ENCODE assay signal across 8 cellular contexts in the genomic region with DNA sequence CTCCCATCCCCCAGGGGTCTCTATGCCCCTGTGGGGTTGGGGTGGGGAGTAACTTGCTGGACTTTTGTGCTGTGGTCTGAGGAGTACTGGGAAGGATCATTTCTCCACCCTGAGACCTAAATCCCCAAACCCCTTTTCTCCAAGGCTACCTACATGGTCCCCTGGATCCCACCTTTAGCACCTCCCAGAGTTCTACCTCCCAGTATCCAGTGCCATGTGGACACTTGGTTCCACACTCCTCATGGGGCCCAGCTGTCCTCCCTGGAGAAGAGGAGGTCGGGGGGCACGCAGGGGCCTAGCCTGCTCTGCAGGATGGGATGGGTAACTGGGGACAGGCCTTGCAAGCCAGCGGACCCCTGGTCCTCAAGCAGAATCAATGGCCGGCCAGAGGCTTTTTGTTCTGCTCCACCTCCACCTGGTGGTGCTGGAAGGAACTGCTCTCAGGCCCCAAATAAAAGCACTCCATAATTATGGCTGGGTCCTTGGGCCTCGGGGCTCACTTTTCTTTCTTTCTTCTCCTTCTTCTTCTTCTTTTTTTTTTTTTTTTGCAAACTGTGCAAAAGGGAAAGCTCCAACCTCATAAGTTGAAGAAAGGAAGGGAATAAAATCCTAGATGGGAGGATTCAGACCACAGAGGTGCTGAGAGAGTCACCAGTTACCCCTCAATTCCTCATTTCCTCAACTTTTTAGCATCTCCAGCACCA.
A peak's percentile ranks its signal among the peaks of the same experiment; 100 is the strongest.
DNase-seq lines count a peak whose midpoint lies in the region; ATAC-seq lines count a peak whose summit lies in the region.

No MANE protein-coding gene starts in this region.

- CTCF ChIA-PET in naive thymus-derived CD4-positive, alpha-beta T cell (lab: Charles Lee), result interaction anchor here (0.6 to 2.4 kb wide), 5 partner anchors 74 to 1553 kb away, joined by 3 to 13 read pairs (median 3); no protein-coding TSS in a partner anchor

- H3K4me1 ChIP-seq in naive thymus-derived CD4-positive, alpha-beta T cell (ENCODE audit: control insufficient read depth in 2 of 2, insufficient read depth in 2 of 2, low read length in 2 of 2), result no peaks in the 10 kb centered on the region

- H3K27me3 Mint-ChIP-seq in naive thymus-derived CD4-positive, alpha-beta T cell, result peaks cover 0 to 19% (median 10%) of the 10 kb centered on the region in 5 donors

- intact Hi-C loops in naive thymus-derived CD4-positive, alpha-beta T cell (cut with micrococcal nuclease), result loop anchor here (1.0 to 5.0 kb wide), 5 partner anchors 16 to 293 kb away; no protein-coding TSS in a partner anchor

- POLR2A ChIA-PET in naive thymus-derived CD4-positive, alpha-beta T cell (lab: Charles Lee), result interaction anchor here (1.1 kb wide), 1 partner anchor 77 kb away, joined by 3 read pairs; no protein-coding TSS in a partner anchor

- H3K36me3 Mint-ChIP-seq in naive thymus-derived CD4-positive, alpha-beta T cell, result no peaks in the 10 kb centered on the region

- no peak overlapping the region for H3K4me3 Mint-ChIP-seq in naive thymus-derived CD4-positive, alpha-beta T cell

- H3K9me3 Mint-ChIP-seq in naive thymus-derived CD4-positive, alpha-beta T cell, result peaks cover 0 to 2% (median 0%) of the 10 kb centered on the region in 11 donors

- DNase-seq in DMS114 treated with DMSO at 0.1 percent for 48 hours (lab: John Stamatoyannopoulos, UW; ENCODE audit: unreplicated experiment), result peak; percentile 41
- DNase-seq in H7, result peak; percentile 94
- peak; percentile 34 to 47 for DNase-seq in NOMO-1 (lab: John Stamatoyannopoulos, UW; ENCODE audit: unreplicated experiment in 2 of 2)
- DNase-seq in activated T-cell treated with anti-CD3 and anti-CD28 coated beads for 4 hours, result peak; percentile 46
- DNase-seq in naive thymus-derived CD4-positive, alpha-beta T cell, result peak; percentile 12 to 57 (median 28)
- DNase-seq in stimulated activated naive CD4-positive, alpha-beta T cell treated with Interleukin-2 at 50 U/mL for 16 hours (lab: John Stamatoyannopoulos, UW), result peak; percentile 27
- DNase-seq in NCI-H2107 (lab: John Stamatoyannopoulos, UW), result no peak

- peaks cover 0 to 2% (median 0%) of the 10 kb centered on the region in 7 donors for H3K4me1 Mint-ChIP-seq in naive thymus-derived CD4-positive, alpha-beta T cell

- H3K36me3 ChIP-seq in H7 (replicated peaks; ENCODE audit: control insufficient read depth, insufficient read depth, low read length), result no peaks in the 10 kb centered on the region
- no peaks in the 10 kb centered on the region for H3K36me3 ChIP-seq in naive thymus-derived CD4-positive, alpha-beta T cell (ENCODE audit: control insufficient read depth in 2 of 3, insufficient read depth in 3 of 3, low read length in 3 of 3)

- peaks cover 2% of the 10 kb centered on the region; the same call in 1 of the 2 replicates for H3K27me3 ChIP-seq in H7 (ENCODE audit: control insufficient read depth, insufficient read depth, low read length)
- H3K27me3 ChIP-seq in naive thymus-derived CD4-positive, alpha-beta T cell (ENCODE audit: control insufficient read depth in 2 of 2, insufficient read depth in 2 of 2, low read length in 2 of 2), result no peaks in the 10 kb centered on the region

- H3K27ac Mint-ChIP-seq in naive thymus-derived CD4-positive, alpha-beta T cell, result no peak overlapping the region

- peak; percentile 64 for ATAC-seq in esophagus mucosa
- ATAC-seq in naive thymus-derived CD4-positive, alpha-beta T cell, result peak; percentile 68

- H3K27ac ChIP-seq in naive thymus-derived CD4-positive, alpha-beta T cell (ENCODE audit: low read depth, low read length), result no peak overlapping the region

- no peak overlapping the region for H3K4me3 ChIP-seq in H7 (ENCODE audit: insufficient read depth, low read depth, low read length)
- H3K4me3 ChIP-seq in naive thymus-derived CD4-positive, alpha-beta T cell (ENCODE audit: low read length), result no peak overlapping the region

- H3K9me3 ChIP-seq in naive thymus-derived CD4-positive, alpha-beta T cell (ENCODE audit: control insufficient read depth in 2 of 3, low read length in 3 of 3), result no peaks in the 10 kb centered on the region
